ENCODE assay signal across 1 cellular context in the genomic region with DNA sequence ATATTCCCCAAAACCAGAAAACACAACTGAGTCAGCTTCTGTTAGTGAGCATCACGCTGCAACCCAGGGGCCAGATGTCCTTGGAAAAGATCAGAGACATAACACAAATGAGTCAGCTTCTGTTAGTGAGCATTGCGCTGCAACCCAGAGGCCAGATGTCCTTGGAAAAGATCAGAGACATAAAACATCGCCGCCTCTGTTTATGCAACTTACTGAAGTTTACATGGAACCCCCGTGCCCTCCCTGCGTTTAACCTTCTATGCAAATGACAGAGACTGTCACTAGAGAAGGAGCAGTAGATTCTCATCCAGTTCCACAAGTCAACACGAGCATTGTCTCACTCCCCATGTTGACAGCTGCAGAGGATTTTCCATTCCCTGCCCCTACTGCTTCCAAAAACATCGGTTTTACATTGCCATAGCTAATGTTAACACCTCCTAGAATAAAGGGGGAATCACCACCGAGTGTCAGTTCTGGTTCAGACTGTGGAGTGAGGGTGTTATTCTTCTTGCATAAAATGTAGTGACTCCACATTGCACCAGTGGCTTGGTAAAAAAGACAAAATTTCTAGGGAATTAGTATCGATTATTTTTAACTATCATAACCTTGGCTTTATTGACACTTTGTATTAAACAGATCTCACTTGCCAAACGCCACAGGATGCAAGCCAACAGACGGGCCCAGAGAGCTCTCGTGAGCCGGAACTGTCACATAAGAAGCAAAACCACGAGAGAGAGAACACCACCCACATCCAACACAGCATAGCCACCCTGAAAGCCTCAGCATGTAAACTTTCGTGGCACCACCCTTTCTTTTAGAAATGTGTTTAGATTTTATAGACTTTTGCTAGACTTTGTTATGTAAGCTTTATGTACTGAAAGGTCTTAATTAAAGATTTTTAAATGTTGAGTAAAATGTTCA.
TF ChIP-seq lines count a peak whose summit lies in the region.

No MANE protein-coding gene starts in this region.

TF ChIP-seq in HepG2, 621 proteins besides CTCF, POLR2A, EP300 and RAD21 (continued from another document and continues in another):
- TF ChIP-seq KMT2A (CRISPR knock-in tag; IDR thresholded peaks at IDR 0.05) (0 out of 2 replicates have a peak, but pooled peaks have one; percentile 60), ZNF572 (CRISPR knock-in tag; IDR thresholded peaks at IDR 0.05) (no peak), FOXK1 (CRISPR knock-in tag; IDR thresholded peaks at IDR 0.05; ENCODE audit: borderline replicate concordance, low read depth) (peak; percentile 96), ZNF780A (CRISPR knock-in tag; IDR thresholded peaks at IDR 0.05) (no peak), ZMAT3 (CRISPR knock-in tag; conservative IDR thresholded peaks at IDR 0.05) (no peak; the same call in 1 of the 2 replicates), JUND (CRISPR knock-in tag; IDR thresholded peaks at IDR 0.05) (peak; percentile 95), DMAP1 (CRISPR knock-in tag; IDR thresholded peaks at IDR 0.05) (peak; percentile 65; the same call in 1 of the 2 replicates), PTBP1 (IDR thresholded peaks at IDR 0.05; ENCODE audit: low read depth, low read length, poor library complexity, severe bottlenecking) (no peak), MAFG (CRISPR knock-in tag; IDR thresholded peaks at IDR 0.05) (no peak; the same call in 1 of the 2 replicates), ZNF296 (CRISPR knock-in tag; conservative IDR thresholded peaks at IDR 0.05) (no peak), KDM3A (CRISPR knock-in tag; IDR thresholded peaks at IDR 0.05; ENCODE audit: low read depth) (peak; percentile 70; the same call in 1 of the 2 replicates), ZNF674 (CRISPR knock-in tag; IDR thresholded peaks at IDR 0.05; ENCODE audit: low read depth) (no peak), RFXANK (CRISPR knock-in tag; IDR thresholded peaks at IDR 0.05) (no peak; the same call in 1 of the 2 replicates), NFE2 (CRISPR knock-in tag; IDR thresholded peaks at IDR 0.05) (no peak), TBX2 (CRISPR knock-in tag; IDR thresholded peaks at IDR 0.05; ENCODE audit: borderline replicate concordance) (peak; percentile 99), ZNF530 (CRISPR knock-in tag; IDR thresholded peaks at IDR 0.05; ENCODE audit: low read depth) (no peak), CCDC6 (CRISPR knock-in tag; IDR thresholded peaks at IDR 0.05) (peak; percentile 76; the same call in 1 of the 2 replicates), SYNCRIP (IDR thresholded peaks at IDR 0.05; ENCODE audit: insufficient read depth, low read depth, low read length) (no peak), ZNF772 (CRISPR knock-in tag; IDR thresholded peaks at IDR 0.05) (peak; percentile 75; the same call in 1 of the 2 replicates), SPEN (CRISPR knock-in tag; IDR thresholded peaks at IDR 0.05; ENCODE audit: low read depth) (peak; percentile 62; the same call in 1 of the 2 replicates), SRSF9 (IDR thresholded peaks at IDR 0.05; ENCODE audit: borderline replicate concordance, insufficient read depth, low read depth, low read length, poor library complexity, severe bottlenecking) (no peak), ZNF136 (CRISPR knock-in tag; IDR thresholded peaks at IDR 0.05; ENCODE audit: low read depth) (peak; percentile 55; the same call in 1 of the 2 replicates), NFIB (CRISPR knock-in tag; IDR thresholded peaks at IDR 0.05; ENCODE audit: borderline replicate concordance) (no peak), NR2F6 (IDR thresholded peaks at IDR 0.05) (peak; percentile 94), NR2F6 (CRISPR knock-in tag; IDR thresholded peaks at IDR 0.05) (peak; percentile 96), GTF2F1 (IDR thresholded peaks at IDR 0.05; ENCODE audit: low read length) (no peak), ARNT (IDR thresholded peaks at IDR 0.05) (no peak), JUN (CRISPR knock-in tag; IDR thresholded peaks at IDR 0.05) (peak; percentile 94), TSC22D2 (CRISPR knock-in tag; IDR thresholded peaks at IDR 0.05; ENCODE audit: borderline replicate concordance) (0 out of 2 replicates have a peak, but pooled peaks have one; percentile 50), SP140L (CRISPR knock-in tag; IDR thresholded peaks at IDR 0.05; ENCODE audit: borderline replicate concordance) (no peak; the same call in 1 of the 2 replicates), TCF7L2 (IDR thresholded peaks at IDR 0.05; ENCODE audit: low read depth, low read length) (peak; percentile 92), ZFP1 (CRISPR knock-in tag; IDR thresholded peaks at IDR 0.05) (peak; percentile 84), ZSCAN9 (CRISPR knock-in tag; IDR thresholded peaks at IDR 0.05; ENCODE audit: borderline replicate concordance) (peak; percentile 88), NBN (conservative IDR thresholded peaks at IDR 0.05) (no peak), ZNF253 (CRISPR knock-in tag; IDR thresholded peaks at IDR 0.05; ENCODE audit: borderline replicate concordance) (no peak)
- TF ChIP-seq, protein P1, sequence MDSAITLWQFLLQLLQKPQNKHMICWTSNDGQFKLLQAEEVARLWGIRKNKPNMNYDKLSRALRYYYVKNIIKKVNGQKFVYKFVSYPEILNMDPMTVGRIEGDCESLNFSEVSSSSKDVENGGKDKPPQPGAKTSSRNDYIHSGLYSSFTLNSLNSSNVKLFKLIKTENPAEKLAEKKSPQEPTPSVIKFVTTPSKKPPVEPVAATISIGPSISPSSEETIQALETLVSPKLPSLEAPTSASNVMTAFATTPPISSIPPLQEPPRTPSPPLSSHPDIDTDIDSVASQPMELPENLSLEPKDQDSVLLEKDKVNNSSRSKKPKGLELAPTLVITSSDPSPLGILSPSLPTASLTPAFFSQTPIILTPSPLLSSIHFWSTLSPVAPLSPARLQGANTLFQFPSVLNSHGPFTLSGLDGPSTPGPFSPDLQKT (CRISPR knock-in tag; IDR thresholded peaks at IDR 0.05; ENCODE audit: borderline replicate concordance): no peak
- TF ChIP-seq, protein P2, sequence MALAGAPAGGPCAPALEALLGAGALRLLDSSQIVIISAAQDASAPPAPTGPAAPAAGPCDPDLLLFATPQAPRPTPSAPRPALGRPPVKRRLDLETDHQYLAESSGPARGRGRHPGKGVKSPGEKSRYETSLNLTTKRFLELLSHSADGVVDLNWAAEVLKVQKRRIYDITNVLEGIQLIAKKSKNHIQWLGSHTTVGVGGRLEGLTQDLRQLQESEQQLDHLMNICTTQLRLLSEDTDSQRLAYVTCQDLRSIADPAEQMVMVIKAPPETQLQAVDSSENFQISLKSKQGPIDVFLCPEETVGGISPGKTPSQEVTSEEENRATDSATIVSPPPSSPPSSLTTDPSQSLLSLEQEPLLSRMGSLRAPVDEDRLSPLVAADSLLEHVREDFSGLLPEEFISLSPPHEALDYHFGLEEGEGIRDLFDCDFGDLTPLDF (CRISPR knock-in tag; IDR thresholded peaks at IDR 0.05): no peak
- TF ChIP-seq, protein P3, sequence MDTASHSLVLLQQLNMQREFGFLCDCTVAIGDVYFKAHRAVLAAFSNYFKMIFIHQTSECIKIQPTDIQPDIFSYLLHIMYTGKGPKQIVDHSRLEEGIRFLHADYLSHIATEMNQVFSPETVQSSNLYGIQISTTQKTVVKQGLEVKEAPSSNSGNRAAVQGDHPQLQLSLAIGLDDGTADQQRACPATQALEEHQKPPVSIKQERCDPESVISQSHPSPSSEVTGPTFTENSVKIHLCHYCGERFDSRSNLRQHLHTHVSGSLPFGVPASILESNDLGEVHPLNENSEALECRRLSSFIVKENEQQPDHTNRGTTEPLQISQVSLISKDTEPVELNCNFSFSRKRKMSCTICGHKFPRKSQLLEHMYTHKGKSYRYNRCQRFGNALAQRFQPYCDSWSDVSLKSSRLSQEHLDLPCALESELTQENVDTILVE (CRISPR knock-in tag; IDR thresholded peaks at IDR 0.05): peak; percentile 73; the same call in 1 of the 2 replicates
- TF ChIP-seq, protein P4, sequence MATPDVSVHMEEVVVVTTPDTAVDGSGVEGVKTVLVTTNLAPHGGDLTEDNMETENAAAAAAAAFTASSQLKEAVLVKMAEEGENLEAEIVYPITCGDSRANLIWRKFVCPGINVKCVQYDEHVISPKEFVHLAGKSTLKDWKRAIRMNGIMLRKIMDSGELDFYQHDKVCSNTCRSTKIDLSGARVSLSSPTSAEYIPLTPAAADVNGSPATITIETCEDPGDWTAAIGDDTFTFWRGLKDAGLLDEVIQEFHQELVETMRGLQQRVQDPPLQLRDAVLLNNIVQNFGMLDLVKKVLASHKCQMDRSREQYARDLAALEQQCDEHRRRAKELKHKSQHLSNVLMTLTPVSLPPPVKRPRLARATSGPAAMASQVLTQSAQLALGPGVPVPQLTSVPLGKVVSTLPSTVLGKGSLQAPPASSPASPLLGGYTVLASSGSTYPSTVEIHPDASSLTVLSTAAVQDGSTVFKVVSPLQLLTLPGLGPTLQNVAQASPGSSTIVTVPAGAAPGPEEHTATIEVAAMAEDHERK (CRISPR knock-in tag; IDR thresholded peaks at IDR 0.05; ENCODE audit: low read depth): 0 out of 2 replicates have a peak, but pooled peaks have one; percentile 22
- TF ChIP-seq, protein P5, sequence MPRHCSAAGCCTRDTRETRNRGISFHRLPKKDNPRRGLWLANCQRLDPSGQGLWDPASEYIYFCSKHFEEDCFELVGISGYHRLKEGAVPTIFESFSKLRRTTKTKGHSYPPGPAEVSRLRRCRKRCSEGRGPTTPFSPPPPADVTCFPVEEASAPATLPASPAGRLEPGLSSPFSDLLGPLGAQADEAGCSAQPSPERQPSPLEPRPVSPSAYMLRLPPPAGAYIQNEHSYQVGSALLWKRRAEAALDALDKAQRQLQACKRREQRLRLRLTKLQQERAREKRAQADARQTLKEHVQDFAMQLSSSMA (CRISPR knock-in tag; IDR thresholded peaks at IDR 0.05): peak; percentile 15; the same call in 1 of the 2 replicates
- TF ChIP-seq, protein P6, sequence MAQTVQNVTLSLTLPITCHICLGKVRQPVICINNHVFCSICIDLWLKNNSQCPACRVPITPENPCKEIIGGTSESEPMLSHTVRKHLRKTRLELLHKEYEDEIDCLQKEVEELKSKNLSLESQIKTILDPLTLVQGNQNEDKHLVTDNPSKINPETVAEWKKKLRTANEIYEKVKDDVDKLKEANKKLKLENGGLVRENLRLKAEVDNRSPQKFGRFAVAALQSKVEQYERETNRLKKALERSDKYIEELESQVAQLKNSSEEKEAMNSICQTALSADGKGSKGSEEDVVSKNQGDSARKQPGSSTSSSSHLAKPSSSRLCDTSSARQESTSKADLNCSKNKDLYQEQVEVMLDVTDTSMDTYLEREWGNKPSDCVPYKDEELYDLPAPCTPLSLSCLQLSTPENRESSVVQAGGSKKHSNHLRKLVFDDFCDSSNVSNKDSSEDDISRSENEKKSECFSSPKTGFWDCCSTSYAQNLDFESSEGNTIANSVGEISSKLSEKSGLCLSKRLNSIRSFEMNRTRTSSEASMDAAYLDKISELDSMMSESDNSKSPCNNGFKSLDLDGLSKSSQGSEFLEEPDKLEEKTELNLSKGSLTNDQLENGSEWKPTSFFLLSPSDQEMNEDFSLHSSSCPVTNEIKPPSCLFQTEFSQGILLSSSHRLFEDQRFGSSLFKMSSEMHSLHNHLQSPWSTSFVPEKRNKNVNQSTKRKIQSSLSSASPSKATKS (CRISPR knock-in tag; IDR thresholded peaks at IDR 0.05): 0 out of 2 replicates have a peak, but pooled peaks have one; percentile 59
- TF ChIP-seq, protein P7, sequence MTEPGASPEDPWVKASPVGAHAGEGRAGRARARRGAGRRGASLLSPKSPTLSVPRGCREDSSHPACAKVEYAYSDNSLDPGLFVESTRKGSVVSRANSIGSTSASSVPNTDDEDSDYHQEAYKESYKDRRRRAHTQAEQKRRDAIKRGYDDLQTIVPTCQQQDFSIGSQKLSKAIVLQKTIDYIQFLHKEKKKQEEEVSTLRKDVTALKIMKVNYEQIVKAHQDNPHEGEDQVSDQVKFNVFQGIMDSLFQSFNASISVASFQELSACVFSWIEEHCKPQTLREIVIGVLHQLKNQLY (CRISPR knock-in tag; IDR thresholded peaks at IDR 0.05): peak; percentile 95
- TF ChIP-seq, protein P8, sequence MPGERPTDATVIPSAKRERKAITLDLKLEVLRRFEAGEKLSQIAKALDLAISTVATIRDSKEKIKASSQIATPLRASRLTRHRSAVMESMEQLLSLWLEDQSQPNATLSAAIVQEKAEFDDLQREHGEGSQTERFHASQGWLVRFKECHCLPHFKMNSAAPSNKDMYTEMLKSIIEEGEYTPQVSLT (CRISPR knock-in tag; IDR thresholded peaks at IDR 0.05; ENCODE audit: borderline replicate concordance, low read depth): no peak; the same call in 1 of the 2 replicates
- TF ChIP-seq, protein P9, sequence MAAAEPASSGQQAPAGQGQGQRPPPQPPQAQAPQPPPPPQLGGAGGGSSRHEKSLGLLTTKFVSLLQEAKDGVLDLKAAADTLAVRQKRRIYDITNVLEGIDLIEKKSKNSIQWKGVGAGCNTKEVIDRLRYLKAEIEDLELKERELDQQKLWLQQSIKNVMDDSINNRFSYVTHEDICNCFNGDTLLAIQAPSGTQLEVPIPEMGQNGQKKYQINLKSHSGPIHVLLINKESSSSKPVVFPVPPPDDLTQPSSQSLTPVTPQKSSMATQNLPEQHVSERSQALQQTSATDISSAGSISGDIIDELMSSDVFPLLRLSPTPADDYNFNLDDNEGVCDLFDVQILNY (CRISPR knock-in tag; conservative IDR thresholded peaks at IDR 0.05): no peak
- TF ChIP-seq, protein P10, sequence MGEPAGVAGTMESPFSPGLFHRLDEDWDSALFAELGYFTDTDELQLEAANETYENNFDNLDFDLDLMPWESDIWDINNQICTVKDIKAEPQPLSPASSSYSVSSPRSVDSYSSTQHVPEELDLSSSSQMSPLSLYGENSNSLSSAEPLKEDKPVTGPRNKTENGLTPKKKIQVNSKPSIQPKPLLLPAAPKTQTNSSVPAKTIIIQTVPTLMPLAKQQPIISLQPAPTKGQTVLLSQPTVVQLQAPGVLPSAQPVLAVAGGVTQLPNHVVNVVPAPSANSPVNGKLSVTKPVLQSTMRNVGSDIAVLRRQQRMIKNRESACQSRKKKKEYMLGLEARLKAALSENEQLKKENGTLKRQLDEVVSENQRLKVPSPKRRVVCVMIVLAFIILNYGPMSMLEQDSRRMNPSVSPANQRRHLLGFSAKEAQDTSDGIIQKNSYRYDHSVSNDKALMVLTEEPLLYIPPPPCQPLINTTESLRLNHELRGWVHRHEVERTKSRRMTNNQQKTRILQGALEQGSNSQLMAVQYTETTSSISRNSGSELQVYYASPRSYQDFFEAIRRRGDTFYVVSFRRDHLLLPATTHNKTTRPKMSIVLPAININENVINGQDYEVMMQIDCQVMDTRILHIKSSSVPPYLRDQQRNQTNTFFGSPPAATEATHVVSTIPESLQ (CRISPR knock-in tag; conservative IDR thresholded peaks at IDR 0.05): peak; percentile 86; the same call in 1 of the 2 replicates
- TF ChIP-seq, protein P11, sequence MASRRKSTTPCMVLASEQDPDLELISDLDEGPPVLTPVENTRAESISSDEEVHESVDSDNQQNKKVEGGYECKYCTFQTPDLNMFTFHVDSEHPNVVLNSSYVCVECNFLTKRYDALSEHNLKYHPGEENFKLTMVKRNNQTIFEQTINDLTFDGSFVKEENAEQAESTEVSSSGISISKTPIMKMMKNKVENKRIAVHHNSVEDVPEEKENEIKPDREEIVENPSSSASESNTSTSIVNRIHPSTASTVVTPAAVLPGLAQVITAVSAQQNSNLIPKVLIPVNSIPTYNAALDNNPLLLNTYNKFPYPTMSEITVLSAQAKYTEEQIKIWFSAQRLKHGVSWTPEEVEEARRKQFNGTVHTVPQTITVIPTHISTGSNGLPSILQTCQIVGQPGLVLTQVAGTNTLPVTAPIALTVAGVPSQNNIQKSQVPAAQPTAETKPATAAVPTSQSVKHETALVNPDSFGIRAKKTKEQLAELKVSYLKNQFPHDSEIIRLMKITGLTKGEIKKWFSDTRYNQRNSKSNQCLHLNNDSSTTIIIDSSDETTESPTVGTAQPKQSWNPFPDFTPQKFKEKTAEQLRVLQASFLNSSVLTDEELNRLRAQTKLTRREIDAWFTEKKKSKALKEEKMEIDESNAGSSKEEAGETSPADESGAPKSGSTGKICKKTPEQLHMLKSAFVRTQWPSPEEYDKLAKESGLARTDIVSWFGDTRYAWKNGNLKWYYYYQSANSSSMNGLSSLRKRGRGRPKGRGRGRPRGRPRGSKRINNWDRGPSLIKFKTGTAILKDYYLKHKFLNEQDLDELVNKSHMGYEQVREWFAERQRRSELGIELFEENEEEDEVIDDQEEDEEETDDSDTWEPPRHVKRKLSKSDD (CRISPR knock-in tag; IDR thresholded peaks at IDR 0.05; ENCODE audit: low read depth): 0 out of 2 replicates have a peak, but pooled peaks have one; percentile 32
